ENCODE assay signal across 7 cellular contexts in genomic region chr15:64326458-64326857, GRCh38. TPM values are rescaled to one million over a fixed set of nuclear protein-coding genes. Genes with fewer than 3 reads are reported as not detected.
DNase-seq lines count a peak whose midpoint lies in the region; ATAC-seq, FAIRE-seq and TF ChIP-seq lines count a peak whose summit lies in the region.
"Not testable (repeated sequence)": the region's sequence is repeated elsewhere in the genome, so short reads cannot be mapped to it uniquely, and the experiment has no call there.

No MANE protein-coding gene starts in this region.

- not testable (repeated sequence) for H4K20me1 ChIP-seq in GM23338 (replicated peaks; ENCODE audit: insufficient read depth)

- H3K4me1 ChIP-seq in GM23338 (ENCODE audit: insufficient read depth); HUES6 (ENCODE audit: control insufficient read depth, insufficient read depth, low read length); NT2/D1 (ENCODE audit: insufficient read depth, insufficient read length): not testable (repeated sequence)
- peaks cover 3 to 15% (median 3%) of the 10 kb centered on the region in 3 donors for H3K4me1 ChIP-seq in esophagus squamous epithelium

- DNase-seq in GM23338 (ENCODE audit: low spot score) (peak; percentile 37), bronchial epithelial cell (ENCODE audit: low read depth) (peak; percentile 10)
- DNase-seq in NT2/D1 (ENCODE audit: low read depth, low spot score); esophagus squamous epithelium (lab: John Stamatoyannopoulos, UW); left colon; osteocyte (ENCODE audit: extremely low spot score, unreplicated experiment): not testable (repeated sequence)

- H3K4me3 Mint-ChIP-seq in GM23338, result peak overlapping the region; percentile 52
- peak overlapping the region; percentile 29 for H3K4me3 Mint-ChIP-seq in osteocyte (ENCODE audit: unreplicated experiment)

- 0 out of 2 replicates have a peak overlapping the region, but pooled peaks have one; percentile 43 for H2AFZ ChIP-seq in GM23338

- not testable (repeated sequence) for H3K9me3 Mint-ChIP-seq in GM23338; osteocyte (ENCODE audit: unreplicated experiment)

- H3K27ac Mint-ChIP-seq in GM23338, result peak overlapping the region; percentile 67; the same call in 1 of the 2 replicates
- not testable (repeated sequence) for H3K27ac Mint-ChIP-seq in osteocyte (ENCODE audit: unreplicated experiment)

- H3K36me3 Mint-ChIP-seq in GM23338 (ENCODE audit: low read depth); osteocyte (ENCODE audit: unreplicated experiment): not testable (repeated sequence)

- peak overlapping the region; percentile 57 for H3K4me2 ChIP-seq in GM23338

- H3F3A ChIP-seq in GM23338 (replicated peaks; ENCODE audit: low read depth), result not testable (repeated sequence)

- not testable (repeated sequence) for H3K27ac ChIP-seq in GM23338 (ENCODE audit: low read depth); HUES6 (ENCODE audit: low read depth, low read length)
- H3K27ac ChIP-seq in esophagus squamous epithelium, result peak overlapping the region; percentile 52 to 76 (median 68)

- not testable (repeated sequence) for TF ChIP-seq CTCF in GM23338 (conservative IDR thresholded peaks at IDR 0.05; ENCODE audit: low read depth in 2 of 2); bronchial epithelial cell (IDR thresholded peaks at IDR 0.05; ENCODE audit: insufficient read depth, low read length, severe bottlenecking); esophagus squamous epithelium (IDR thresholded peaks at IDR 0.05); osteocyte (IDR thresholded peaks at IDR 0.05)

- WGBS in esophagus squamous epithelium, 2 donors, result 57 to 87% methylated on average over 7 to 10 of the region's 20 CpGs

- intact Hi-C loops in esophagus squamous epithelium (cut with DNase I); left colon (cut with DNase I, micrococcal nuclease): not testable (repeated sequence)

- H3K9me3 ChIP-seq in HUES6 (ENCODE audit: control insufficient read depth, insufficient read depth, low read depth, low read length); NT2/D1 (ENCODE audit: insufficient read depth, low read length); esophagus squamous epithelium: not testable (repeated sequence)

- H3K4me3 ChIP-seq in GM23338 (peak overlapping the region; percentile 32; the same call in 1 of the 2 replicates), HUES6 (ENCODE audit: low read depth, low read length) (peak overlapping the region; percentile 50), NT2/D1 (ENCODE audit: insufficient read length, low read depth) (peak overlapping the region; percentile 11), bronchial epithelial cell (ENCODE audit: low read depth, low read length) (peak overlapping the region; percentile 10), esophagus squamous epithelium (peak overlapping the region; percentile 11 to 47 (median 29))

- not testable (repeated sequence) for H3K4me1 Mint-ChIP-seq in GM23338; osteocyte (ENCODE audit: unreplicated experiment)

- H3K36me3 ChIP-seq in GM23338 (ENCODE audit: insufficient read depth); HUES6 (ENCODE audit: control insufficient read depth, insufficient read depth, low read length); NT2/D1 (ENCODE audit: insufficient read depth, insufficient read length, low read length); bronchial epithelial cell (ENCODE audit: control insufficient read depth, insufficient read depth, low read length); esophagus squamous epithelium: not testable (repeated sequence)

- ATAC-seq in GM23338, result peak; percentile 71
- peak; percentile 94 for ATAC-seq in left colon

- FAIRE-seq in bronchial epithelial cell (lab: Jason Lieb, UNC), result not testable (repeated sequence)

- H3K27me3 Mint-ChIP-seq in GM23338 (ENCODE audit: insufficient read depth, low read depth, poor library complexity); osteocyte (ENCODE audit: unreplicated experiment): not testable (repeated sequence)

- H3K9me2 ChIP-seq in GM23338 (ENCODE audit: insufficient read depth), result not testable (repeated sequence)

- not testable (repeated sequence) for TF ChIP-seq POLR2A in esophagus squamous epithelium (IDR thresholded peaks at IDR 0.05)

- H3K9ac ChIP-seq in HUES6 (ENCODE audit: low read length), result peak overlapping the region; percentile 64
- not testable (repeated sequence) for H3K9ac ChIP-seq in NT2/D1 (ENCODE audit: insufficient read length, low read depth)

- H3K27me3 ChIP-seq in GM23338 (ENCODE audit: insufficient read depth); HUES6 (ENCODE audit: control insufficient read depth, insufficient read depth, low read length); NT2/D1 (ENCODE audit: insufficient read depth, insufficient read length); bronchial epithelial cell (ENCODE audit: control insufficient read depth, insufficient read depth, low read length); esophagus squamous epithelium: not testable (repeated sequence)

- peaks cover 38% of the 10 kb centered on the region for H3K79me2 ChIP-seq in GM23338 (replicated peaks; ENCODE audit: insufficient read depth)

RNA-seq across cellular contexts. Expression of gene CSNK1G1, which starts 29.5 kb away (rescaled TPM):
- total RNA-seq in GM23338 (2014; rRNA removed; shearing (Covaris generic)), result 13.4 and 14.1 TPM in 2 replicates
- polyA plus RNA-seq in GM23338 (2016; fragmentation: Nextera tagmentation; extraction: Ambion mirVana), result 7.3 and 9.3 TPM in 2 replicates
- total RNA-seq in bronchial epithelial cell (26.3 and 27.8 TPM in 2 replicates), esophagus squamous epithelium (10 to 100 TPM; 15.0 to 21.4 (median 16.8) TPM), left colon (10 to 100 TPM; 19.9 to 20.4 TPM), osteocyte (18.2 and 22.2 TPM in 2 replicates)

RNA-seq across cellular contexts. Expression of gene PCLAF, which starts 54.8 kb away (rescaled TPM):
- total RNA-seq in GM23338 (2014; rRNA removed; shearing (Covaris generic)), result 48.9 and 52.7 TPM in 2 replicates
- 202 and 206 TPM in 2 replicates for polyA plus RNA-seq in GM23338 (2016; fragmentation: Nextera tagmentation; extraction: Ambion mirVana)
- 1.8 and 3.2 TPM in 2 replicates for total RNA-seq in bronchial epithelial cell
- 10 to 100 TPM in 3 of 4 donors, 1 to 10 TPM in 1; 4.2 to 41.4 (median 23.1) TPM for total RNA-seq in esophagus squamous epithelium
- total RNA-seq in left colon, result 10 to 100 TPM in 1 of 2 donors, 1 to 10 TPM in 1; 5.0 to 11.9 TPM
- 7.9 and 12.1 TPM in 2 replicates for total RNA-seq in osteocyte
